In the genomic region with DNA sequence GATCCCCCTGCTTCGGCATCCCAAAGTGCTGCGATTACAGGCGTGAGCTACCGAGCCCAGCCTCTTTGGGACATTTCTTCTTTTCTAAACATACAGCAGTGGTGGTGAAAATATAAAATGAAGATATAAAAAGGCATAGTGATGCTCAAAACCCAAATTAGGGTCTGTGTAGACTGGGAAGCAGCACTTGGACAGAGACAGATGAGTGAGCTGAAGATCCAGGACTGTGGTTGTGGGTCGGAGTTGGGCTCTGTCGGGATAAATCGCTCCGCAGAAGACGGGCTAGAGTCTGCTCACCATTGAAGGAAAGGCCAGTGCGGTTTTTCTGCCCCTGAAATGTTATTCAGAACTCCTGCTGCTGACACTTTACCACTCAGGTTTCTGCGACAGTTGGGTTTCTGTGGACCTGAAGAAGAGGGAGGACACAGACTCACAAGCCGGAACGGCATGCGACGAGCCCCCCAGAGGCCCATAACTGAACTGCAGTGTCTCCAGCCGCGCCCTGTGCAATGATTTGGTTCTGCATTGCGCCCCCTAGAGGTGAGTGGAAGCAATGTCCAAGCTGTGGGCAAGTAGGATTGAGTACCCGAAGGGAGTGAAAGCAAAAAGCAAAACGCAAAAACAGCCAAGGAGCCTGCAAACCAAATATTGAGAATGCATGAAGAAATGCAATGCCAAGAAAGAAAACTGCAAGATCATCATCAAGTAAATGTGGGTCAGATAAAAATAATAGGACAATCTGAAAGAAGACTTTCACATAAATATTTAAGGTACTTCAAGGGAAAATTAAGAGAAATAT, we compare ENCODE assay signal across 8 cellular contexts.
DNase-seq lines count a peak whose midpoint lies in the region; ATAC-seq lines count a peak whose summit lies in the region.

No MANE protein-coding gene starts in this region.

- peak; percentile 2 for DNase-seq in NCI-H1105 (lab: John Stamatoyannopoulos, UW)
- DNase-seq in T-helper 2 cell treated with Interferon-gamma antibody and Interleukin-4, amounts not matched to agents 5 μg/mL and 100 μg/mL, for 36 hours (ENCODE audit: low spot score), result peak; percentile 85
- peak in 50 of 56 donors; percentile 2 to 72 (median 32) for DNase-seq in amygdala (lab: John Stamatoyannopoulos, UW)
- peak; percentile 68 for DNase-seq in hepatic stellate cell (ENCODE audit: low spot score)
- DNase-seq in skeletal muscle cell (ENCODE audit: low read depth), result peak; percentile 30
- DNase-seq in DMS79 (lab: John Stamatoyannopoulos, UW), result no peak

- no peak overlapping the region for H3K4me3 ChIP-seq in skeletal muscle cell (ENCODE audit: low read depth, low read length)

- H3K27ac Mint-ChIP-seq in T-helper 2 cell treated with Interferon-gamma antibody and Interleukin-4, amounts not matched to agents 5 μg/mL and 100 μg/mL, for 36 hours, result no peak overlapping the region

- no peaks in the 10 kb centered on the region for H3K36me3 Mint-ChIP-seq in T-helper 2 cell treated with Interferon-gamma antibody and Interleukin-4, amounts not matched to agents 5 μg/mL and 100 μg/mL, for 36 hours (ENCODE audit: low read depth)

- peaks cover 5% of the 10 kb centered on the region for H3K4me1 Mint-ChIP-seq in T-helper 2 cell treated with Interferon-gamma antibody and Interleukin-4, amounts not matched to agents 5 μg/mL and 100 μg/mL, for 36 hours (ENCODE audit: low read depth)

- ATAC-seq in GM18498 (IDR thresholded peaks at IDR 0.05; ENCODE audit: unreplicated experiment) (peak; percentile 98), HG02763 (IDR thresholded peaks at IDR 0.05; ENCODE audit: unreplicated experiment) (peak; percentile 100)

- peak overlapping the region; percentile 48 for H3K4me3 Mint-ChIP-seq in T-helper 2 cell treated with Interferon-gamma antibody and Interleukin-4, amounts not matched to agents 5 μg/mL and 100 μg/mL, for 36 hours

- no peaks in the 10 kb centered on the region for H3K9me3 Mint-ChIP-seq in T-helper 2 cell treated with Interferon-gamma antibody and Interleukin-4, amounts not matched to agents 5 μg/mL and 100 μg/mL, for 36 hours

- H3K27me3 Mint-ChIP-seq in T-helper 2 cell treated with Interferon-gamma antibody and Interleukin-4, amounts not matched to agents 5 μg/mL and 100 μg/mL, for 36 hours (ENCODE audit: low read depth), result peaks cover 29% of the 10 kb centered on the region
